7 cellular contexts compared by ENCODE assay signal in genomic region chr15:50354838-50355611, GRCh38. TPM values are rescaled to one million over a fixed set of nuclear protein-coding genes. Genes with fewer than 3 reads are reported as not detected.
DNase-seq lines count a peak whose midpoint lies in the region; ATAC-seq and TF ChIP-seq lines count a peak whose summit lies in the region.

TSS of gene GABPB1 (minus strand) at chr15:50355198. CDS start at chr15:50309798, 45,400 bp downstream.

- H3K27ac ChIP-seq in WERI-Rb-1 (peak within 1 kb of the TSS; percentile 99), breast epithelium (peak within 1 kb of the TSS; percentile 99 to 100), iPS-20b (ENCODE audit: low read length) (peak within 1 kb of the TSS; percentile 70), skin epidermis (peak within 1 kb of the TSS; percentile 94 to 100 (median 100))

- TF ChIP-seq POLR2A in GM18526 (IDR thresholded peaks at IDR 0.05; ENCODE audit: extremely low read depth, insufficient read length) (peak; percentile 80), breast epithelium (IDR thresholded peaks at IDR 0.05) (peak; percentile 68)

- DNase-seq in NCI-H2171 treated with DMSO at 0.1 percent for 48 hours (lab: John Stamatoyannopoulos, UW): peak; percentile 90
- DNase-seq in WERI-Rb-1: peak; percentile 83
- peak; percentile 75 to 85 for DNase-seq in breast epithelium (ENCODE audit: low spot score in 2 of 2)

- no peaks in the 10 kb centered on the region for H3K9me3 ChIP-seq in WERI-Rb-1 (ENCODE audit: severe bottlenecking)
- no peaks in the 10 kb centered on the region for H3K9me3 ChIP-seq in breast epithelium
- no peaks in the 10 kb centered on the region for H3K9me3 ChIP-seq in iPS-20b (ENCODE audit: insufficient read depth, low read depth, low read length)

- H3K27me3 ChIP-seq in WERI-Rb-1 (ENCODE audit: insufficient read depth, low read depth, severe bottlenecking): no peaks in the 10 kb centered on the region
- H3K27me3 ChIP-seq in breast epithelium: no peaks in the 10 kb centered on the region
- no peaks in the 10 kb centered on the region for H3K27me3 ChIP-seq in iPS-20b (ENCODE audit: insufficient read depth, low read length)

- intact Hi-C loops in breast epithelium (cut with DNase I; ENCODE audit: low total_unique reads): no loop called here

- TF ChIP-seq CTCF in WERI-Rb-1 (IDR thresholded peaks at IDR 0.05; ENCODE audit: low read depth, low read length) (no peak), breast epithelium (IDR thresholded peaks at IDR 0.05) (no peak)

- peaks cover 7 to 14% of the 10 kb centered on the region in 2 donors for H3K4me1 ChIP-seq in breast epithelium
- 0 out of 2 replicates have a peak, but pooled peaks cover 5% of the 10 kb centered on the region for H3K4me1 ChIP-seq in iPS-20b (ENCODE audit: insufficient read depth, low read length)

- H3K4me3 ChIP-seq in WERI-Rb-1 (ENCODE audit: low read depth, low read length) (peak within 1 kb of the TSS; percentile 65), breast epithelium (peak within 1 kb of the TSS; percentile 93 to 100 (median 94)), iPS-20b (ENCODE audit: low read length) (peak within 1 kb of the TSS; percentile 94), skin epidermis (peak within 1 kb of the TSS; percentile 69 to 98 (median 82))

- ATAC-seq in HG03095 (IDR thresholded peaks at IDR 0.05; ENCODE audit: unreplicated experiment): peak; percentile 34

- peak within 1 kb of the TSS; percentile 100 for H3K9ac ChIP-seq in iPS-20b (ENCODE audit: low read depth, low read length)

- H3K36me3 ChIP-seq in WERI-Rb-1 (peaks cover 52% of the 10 kb centered on the region), breast epithelium (no peaks in the 10 kb centered on the region), iPS-20b (ENCODE audit: insufficient read depth, low read depth, low read length) (peaks cover 19% of the 10 kb centered on the region)

RNA-seq across cellular contexts. Expression of gene GABPB1, which starts in this region (rescaled TPM):
- total RNA-seq in breast epithelium: 10 to 100 TPM; 14.6 to 37.4 (median 35.9) TPM

Comparison
In these comparisons a context has a peak if more than half of its experiments do, and no peak if none do; other contexts are left out.
1. Peak in every context shown above with its lines: DNase-seq, ATAC-seq, H3K4me3 ChIP-seq and H3K27ac ChIP-seq.